In genomic region chr7:124712017-124712416, GRCh38 we compare ENCODE assay signal across 22 cellular contexts. TPM values are rescaled to one million over a fixed set of nuclear protein-coding genes. Genes with fewer than 3 reads are reported as not detected.
"Had no signal": no experiment of that assay in that cellular context is flagged by ENCODE, and none has a peak within 500 bp of the region (broad histone marks: within the 10 kb centered on the region; RNA-seq: fewer than 3 reads in every experiment).

No MANE protein-coding gene starts in this region.

- H3K4me1 ChIP-seq: esophagus squamous epithelium, left ventricle myocardium inferior had no signal

- H3K4me3 Mint-ChIP-seq: activated CD4-positive, alpha-beta T cell treated with anti-CD3 and anti-CD28 coated beads, Interleukin-2, amount 10 ng/mL, durations not matched to agents 24 days and 14 days; activated CD8-positive, alpha-beta T cell treated with anti-CD3 and anti-CD28 coated beads for 36 hours; activated naive CD8-positive, alpha-beta T cell treated with anti-CD3 and anti-CD28 coated beads, Interleukin-2, amount 50 U/mL, for 24 hours; activated T-cell treated with anti-CD3 and anti-CD28 coated beads, Interleukin-2, amount 50 U/mL, for 24 hours had no signal

- H3K4me3 ChIP-seq: esophagus squamous epithelium, left ventricle myocardium inferior, tibial artery had no signal

- H3K27me3 ChIP-seq: esophagus squamous epithelium, tibial artery had no signal

- H3K27me3 Mint-ChIP-seq: activated CD4-positive, alpha-beta T cell treated with anti-CD3 and anti-CD28 coated beads, Interleukin-2, amount 10 ng/mL, durations not matched to agents 24 days and 14 days; activated CD8-positive, alpha-beta T cell treated with anti-CD3 and anti-CD28 coated beads for 36 hours; activated naive CD8-positive, alpha-beta T cell treated with anti-CD3 and anti-CD28 coated beads, Interleukin-2, amount 50 U/mL, for 24 hours; activated T-cell treated with anti-CD3 and anti-CD28 coated beads, Interleukin-2, amount 50 U/mL, for 24 hours; progenitor cell of endocrine pancreas had no signal

- H3K27ac Mint-ChIP-seq: activated CD4-positive, alpha-beta T cell treated with anti-CD3 and anti-CD28 coated beads, Interleukin-2, amount 10 ng/mL, durations not matched to agents 24 days and 14 days; activated CD8-positive, alpha-beta T cell treated with anti-CD3 and anti-CD28 coated beads for 36 hours; activated naive CD8-positive, alpha-beta T cell treated with anti-CD3 and anti-CD28 coated beads, Interleukin-2, amount 50 U/mL, for 24 hours; activated T-cell treated with anti-CD3 and anti-CD28 coated beads, Interleukin-2, amount 50 U/mL, for 24 hours; activated T-helper 2 cell treated with anti-CD3 and anti-CD28 coated beads, Interferon-gamma antibody, Interleukin-2, Interleukin-4, amounts not matched to agents 10 μg/mL and 5 μg/mL and 100 μg/mL, durations not matched to agents 14 hours and 24 hours and 36 hours; progenitor cell of endocrine pancreas had no signal

- FAIRE-seq: urothelium cell line had no signal

- DNase-seq: activated CD4-positive, alpha-beta T cell treated with anti-CD3 and anti-CD28 coated beads, Interleukin-2, amount 10 ng/mL, durations not matched to agents 24 days and 14 days; activated CD4-positive, CD25-positive, alpha-beta regulatory T cell; activated CD8-positive, alpha-beta T cell treated with anti-CD3 and anti-CD28 coated beads for 36 hours; activated naive CD4-positive, alpha-beta T cell treated with Interleukin-2 at 50 U/mL for 16 hours; activated naive CD8-positive, alpha-beta T cell treated with anti-CD3 and anti-CD28 coated beads, Interleukin-2, amount 50 U/mL, for 24 hours; activated T-cell treated with anti-CD3 and anti-CD28 coated beads, Interleukin-2, amount 50 U/mL, for 24 hours; aorta; effector CD4-positive, alpha-beta T cell; esophagus squamous epithelium; hippocampal formation; kidney glomerular epithelial cell; left ventricle myocardium inferior; mammary epithelial cell; occipital lobe; stimulated activated naive CD8-positive, alpha-beta T cell treated with anti-CD3 and anti-CD28 coated beads, Interleukin-15, Interleukin-2, amounts not matched to agents 100 U/mL and 50 U/mL, for 24 hours; substantia nigra; T-helper 1 cell; T-helper 9 cell; tibial artery had no signal

- H3K27ac ChIP-seq: esophagus squamous epithelium, left ventricle myocardium inferior had no signal

- H3K36me3 ChIP-seq: esophagus squamous epithelium, left ventricle myocardium inferior, tibial artery had no signal

- H3K4me1 Mint-ChIP-seq: activated CD4-positive, alpha-beta T cell treated with anti-CD3 and anti-CD28 coated beads, Interleukin-2, amount 10 ng/mL, durations not matched to agents 24 days and 14 days; activated naive CD8-positive, alpha-beta T cell treated with anti-CD3 and anti-CD28 coated beads, Interleukin-2, amount 50 U/mL, for 24 hours had no signal

- ATAC-seq: activated CD8-positive, alpha-beta T cell treated with anti-CD3 and anti-CD28 coated beads for 36 hours; activated naive CD8-positive, alpha-beta T cell treated with anti-CD3 and anti-CD28 coated beads, Interleukin-2, amount 50 U/mL, for 24 hours; stimulated activated naive CD8-positive, alpha-beta T cell treated with anti-CD3 and anti-CD28 coated beads, Interleukin-15, Interleukin-2, amounts not matched to agents 100 U/mL and 50 U/mL, for 24 hours had no signal

RNA-seq across cellular contexts. Expression of gene GPR37, which starts 53.6 kb away (rescaled TPM):
- total RNA-seq: activated CD4-positive, alpha-beta T cell treated with anti-CD3 and anti-CD28 coated beads, Interleukin-2, amount 10 ng/mL, durations not matched to agents 24 days and 14 days; activated CD8-positive, alpha-beta T cell treated with anti-CD3 and anti-CD28 coated beads for 36 hours; activated T-helper 2 cell treated with anti-CD3 and anti-CD28 coated beads, Interferon-gamma antibody, Interleukin-2, Interleukin-4, amounts not matched to agents 10 μg/mL and 5 μg/mL and 100 μg/mL, durations not matched to agents 14 hours and 24 hours and 36 hours; left ventricle myocardium inferior had no signal
